In the genomic region with DNA sequence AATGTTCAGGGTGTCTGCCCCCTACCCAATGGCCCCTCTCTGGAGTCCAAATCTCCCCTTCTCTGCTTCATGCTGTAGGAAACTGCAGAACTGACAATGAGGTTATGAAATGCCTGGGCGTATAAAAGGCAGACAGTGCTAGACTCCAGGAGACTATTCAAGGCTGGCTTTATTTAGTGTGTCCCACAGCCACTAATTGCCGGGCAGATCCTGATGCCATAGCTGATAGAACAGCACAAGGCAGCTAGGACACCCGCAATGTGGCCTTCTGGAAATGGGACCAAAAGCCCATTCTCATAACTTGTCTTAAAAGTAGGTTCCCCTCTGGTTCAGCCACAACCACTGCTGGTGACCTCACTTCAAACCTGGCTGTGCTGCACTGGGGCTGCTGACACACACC, we compare ENCODE assay signal across 11 cellular contexts. TPM values are rescaled to one million over a fixed set of nuclear protein-coding genes. Genes with fewer than 3 reads are reported as not detected.
"Had no signal": no experiment of that assay in that cellular context is flagged by ENCODE, and none has a peak within 500 bp of the region (broad histone marks: within the 10 kb centered on the region; RNA-seq: fewer than 3 reads in every experiment).

No MANE protein-coding gene starts in this region.

- DNase-seq: GM23248, GOT3, H7, H9, HCEC 1CT, HFFc6 had no signal

- H3K4me3 ChIP-seq: GM23248, GM23338, HAP-1 had no signal

- H3K4me2 ChIP-seq: GM23338 had no signal

- H3K9ac ChIP-seq: GM23248 had no signal

- ATAC-seq: GM23338, HCT116 had no signal

- FAIRE-seq: H1, H54 had no signal

- H2AFZ ChIP-seq: GM23248, GM23338 had no signal

- H3K4me1 ChIP-seq: HAP-1 had no signal

- H3K9me3 ChIP-seq: HAP-1 had no signal

- H3K27ac ChIP-seq: GM23248 had no signal

- H3K36me3 ChIP-seq: HAP-1 had no signal

RNA-seq across cellular contexts. Expression of gene CD300E, which starts 28.5 kb away (rescaled TPM):
- polyA plus RNA-seq: GM23248, GM23338, H1 had no signal

RNA-seq across cellular contexts. Expression of gene CD300LD, which starts 59.9 kb away (rescaled TPM):
- polyA plus RNA-seq: GM23248, GM23338, H1 had no signal
